In the genomic region with DNA sequence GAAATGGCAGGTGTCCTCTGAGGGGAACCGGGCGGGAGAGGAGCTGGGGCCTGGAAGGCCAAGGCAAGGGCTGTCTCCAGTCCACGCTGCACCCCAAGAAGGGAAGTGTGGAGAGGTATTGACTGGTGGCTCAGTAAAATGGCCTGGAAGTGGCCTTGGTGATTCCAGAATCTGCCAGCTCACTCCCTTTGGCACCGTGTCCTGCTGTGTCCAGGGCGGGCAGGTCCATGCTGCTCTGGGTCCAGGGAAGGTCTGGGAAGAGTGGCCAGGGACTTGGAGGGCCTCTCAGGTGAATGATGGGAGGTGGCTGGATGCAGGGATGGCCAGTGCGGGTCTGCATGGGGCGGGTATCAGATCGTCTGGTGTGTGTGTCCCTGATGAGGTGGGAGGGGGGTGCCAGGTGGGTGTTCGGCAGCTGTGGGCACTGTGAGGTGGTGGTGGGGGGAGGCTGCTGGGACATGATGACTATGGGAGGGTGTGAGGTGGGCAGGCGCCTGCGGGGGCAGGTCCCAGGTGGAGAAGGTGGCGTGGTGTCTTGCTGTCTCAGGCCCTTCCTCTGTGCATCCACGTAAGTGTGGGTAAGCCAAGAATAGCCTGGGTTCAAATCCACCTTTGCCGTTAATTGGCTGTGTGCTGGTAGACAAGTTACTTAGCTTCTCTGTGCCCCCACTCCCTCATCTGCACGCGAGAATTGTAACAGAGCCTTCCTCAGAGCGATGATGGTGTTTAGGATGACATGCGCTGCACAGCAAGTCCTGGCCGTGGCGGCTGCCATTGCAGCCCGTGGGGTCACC, we compare ENCODE assay signal across 23 cellular contexts. TPM values are rescaled to one million over a fixed set of nuclear protein-coding genes. Genes with fewer than 3 reads are reported as not detected.
A peak's percentile ranks its signal among the peaks of the same experiment; 100 is the strongest.
DNase-seq lines count a peak whose midpoint lies in the region; ATAC-seq and TF ChIP-seq lines count a peak whose summit lies in the region.
"Had no signal": no experiment of that assay in that cellular context is flagged by ENCODE, and none has a peak within 500 bp of the region (broad histone marks: within the 10 kb centered on the region; RNA-seq: fewer than 3 reads in every experiment).

No MANE protein-coding gene starts in this region.

- no peak overlapping the region for H3K27ac Mint-ChIP-seq in natural killer cell treated with Interleukin-12 subunit alpha and Interleukin-12 subunit beta and Interleukin-15 and Interleukin-18, amount 100 ng/mL, for 72 hours
- H3K27ac Mint-ChIP-seq in natural killer cell (no peak overlapping the region), nephron progenitor cell (peak overlapping the region; percentile 93)
- H3K27ac Mint-ChIP-seq in central memory CD8-positive, alpha-beta T cell (ENCODE audit: low read depth) = peak overlapping the region; percentile 57
- H3K27ac Mint-ChIP-seq: activated T-helper 17 cell treated with anti-CD3 and anti-CD28 coated beads, Interleukin-2, amount 50 U/mL, for 72 hours; memory B cell; stimulated activated naive B cell treated with anti-CD40 and anti-IgM and Interleukin-4, amounts not matched to agents 10 μg/mL and 1 μg/mL and 100 μg/mL, for 72 hours had no signal

- TF ChIP-seq CTCF in natural killer cell (IDR thresholded peaks at IDR 0.05) (no peak), nephron progenitor cell (IDR thresholded peaks at IDR 0.05) (no peak), brain microvascular endothelial cell (IDR thresholded peaks at IDR 0.05; ENCODE audit: low read depth, low read length, missing control alignments) (no peak)

- no peaks in the 10 kb centered on the region for H3K4me1 Mint-ChIP-seq in natural killer cell treated with Interleukin-12 subunit alpha and Interleukin-12 subunit beta and Interleukin-15 and Interleukin-18, amount 100 ng/mL, for 72 hours (ENCODE audit: low read depth in 2 of 2)
- H3K4me1 Mint-ChIP-seq in natural killer cell (no peaks in the 10 kb centered on the region), nephron progenitor cell (peaks cover 73% of the 10 kb centered on the region)
- H3K4me1 Mint-ChIP-seq in central memory CD8-positive, alpha-beta T cell = no peaks in the 10 kb centered on the region
- H3K4me1 Mint-ChIP-seq: activated T-helper 17 cell treated with anti-CD3 and anti-CD28 coated beads, Interleukin-2, amount 50 U/mL, for 72 hours had no signal

- H3K36me3 Mint-ChIP-seq in natural killer cell treated with Interleukin-12 subunit alpha and Interleukin-12 subunit beta and Interleukin-15 and Interleukin-18, amount 100 ng/mL, for 72 hours = no peaks in the 10 kb centered on the region
- no peaks in the 10 kb centered on the region for H3K36me3 Mint-ChIP-seq in natural killer cell
- H3K36me3 Mint-ChIP-seq in central memory CD8-positive, alpha-beta T cell (ENCODE audit: insufficient read depth) = no peaks in the 10 kb centered on the region
- H3K36me3 Mint-ChIP-seq in nephron progenitor cell (ENCODE audit: low read depth) = peaks cover 9% of the 10 kb centered on the region
- H3K36me3 Mint-ChIP-seq: stimulated activated naive B cell treated with anti-CD40 and anti-IgM and Interleukin-4, amounts not matched to agents 10 μg/mL and 1 μg/mL and 100 μg/mL, for 72 hours had no signal

- H3K27me3 ChIP-seq in brain microvascular endothelial cell (replicated peaks) = no peaks in the 10 kb centered on the region
- H3K27me3 ChIP-seq: thyroid gland had no signal

- H3K4me3 Mint-ChIP-seq in natural killer cell treated with Interleukin-12 subunit alpha and Interleukin-12 subunit beta and Interleukin-15 and Interleukin-18, amount 100 ng/mL, for 72 hours = no peak overlapping the region
- H3K4me3 Mint-ChIP-seq in natural killer cell (no peak overlapping the region), nephron progenitor cell (no peak overlapping the region)
- H3K4me3 Mint-ChIP-seq in central memory CD8-positive, alpha-beta T cell = no peak overlapping the region
- H3K4me3 Mint-ChIP-seq: activated T-helper 17 cell treated with anti-CD3 and anti-CD28 coated beads, Interleukin-2, amount 50 U/mL, for 72 hours; memory B cell; stimulated activated naive B cell treated with anti-CD40 and anti-IgM and Interleukin-4, amounts not matched to agents 10 μg/mL and 1 μg/mL and 100 μg/mL, for 72 hours had no signal

- H3K27me3 Mint-ChIP-seq in natural killer cell treated with Interleukin-12 subunit alpha and Interleukin-12 subunit beta and Interleukin-15 and Interleukin-18, amount 100 ng/mL, for 72 hours = no peaks in the 10 kb centered on the region
- H3K27me3 Mint-ChIP-seq in natural killer cell (ENCODE audit: low read depth in 2 of 2) (peaks cover 0 to 5% of the 10 kb centered on the region in 2 donors), nephron progenitor cell (ENCODE audit: low read depth, poor library complexity) (peaks cover 15% of the 10 kb centered on the region)
- no peaks in the 10 kb centered on the region for H3K27me3 Mint-ChIP-seq in central memory CD8-positive, alpha-beta T cell
- H3K27me3 Mint-ChIP-seq: activated T-helper 17 cell treated with anti-CD3 and anti-CD28 coated beads, Interleukin-2, amount 50 U/mL, for 72 hours had no signal

- H3K36me3 ChIP-seq in brain microvascular endothelial cell (replicated peaks) = no peaks in the 10 kb centered on the region
- H3K36me3 ChIP-seq: thyroid gland had no signal

- DNase-seq in natural killer cell treated with Interleukin-12 subunit alpha and Interleukin-12 subunit beta and Interleukin-15 and Interleukin-18, amount 100 ng/mL, for 72 hours (ENCODE audit: low spot score) = no peak
- no peak for DNase-seq in natural killer cell
- DNase-seq in central memory CD8-positive, alpha-beta T cell (ENCODE audit: low spot score in 2 of 2) = no peak
- no peak for DNase-seq in nephron progenitor cell
- DNase-seq in NCI-H2107 (lab: John Stamatoyannopoulos, UW) = no peak
- DNase-seq in brain microvascular endothelial cell = no peak
- DNase-seq: caudate nucleus; erythroblast; foreskin keratinocyte; H7; hippocampal formation; NCI-H1092 treated with DMSO at 0.1 percent for 48 hours; NCI-H2081 treated with DMSO at 0.1 percent for 48 hours; NCI-H524; RPMI8226; stimulated activated CD4-positive, alpha-beta T cell treated with anti-CD3 and anti-CD28 coated beads, Interleukin-1b, Interleukin-23, amount 100 ng/mL, for 48 hours; stimulated activated naive B cell treated with anti-CD40 and anti-IgM and Interleukin-4, amounts not matched to agents 10 μg/mL and 1 μg/mL and 100 μg/mL, for 72 hours; thyroid gland had no signal

- peak; percentile 6 to 31 for ATAC-seq in natural killer cell treated with Interleukin-12 subunit alpha and Interleukin-12 subunit beta and Interleukin-15 and Interleukin-18, amount 100 ng/mL, for 72 hours
- no peak for ATAC-seq in natural killer cell
- no peak for ATAC-seq in central memory CD8-positive, alpha-beta T cell (replicated peaks; ENCODE audit: extremely low read depth, poor library complexity, severe bottlenecking)
- no peak for ATAC-seq in GM21526 (IDR thresholded peaks at IDR 0.05; ENCODE audit: low FRiP score, unreplicated experiment)
- ATAC-seq: activated CD4-positive, CD25-positive, alpha-beta regulatory T cell treated with anti-CD3 and anti-CD28 coated beads, Interleukin-2, amount 50 U/mL, for 24 hours; activated T-helper 17 cell treated with anti-CD3 and anti-CD28 coated beads, Interleukin-2, amount 50 U/mL, for 72 hours; stimulated activated naive B cell treated with anti-CD40 and anti-IgM and Interleukin-4, amounts not matched to agents 10 μg/mL and 1 μg/mL and 100 μg/mL, for 72 hours had no signal

- no peaks in the 10 kb centered on the region for H3K9me3 Mint-ChIP-seq in natural killer cell treated with Interleukin-12 subunit alpha and Interleukin-12 subunit beta and Interleukin-15 and Interleukin-18, amount 100 ng/mL, for 72 hours
- H3K9me3 Mint-ChIP-seq in natural killer cell (no peaks in the 10 kb centered on the region), nephron progenitor cell (no peaks in the 10 kb centered on the region)
- H3K9me3 Mint-ChIP-seq in central memory CD8-positive, alpha-beta T cell = no peaks in the 10 kb centered on the region
- H3K9me3 Mint-ChIP-seq: activated T-helper 17 cell treated with anti-CD3 and anti-CD28 coated beads, Interleukin-2, amount 50 U/mL, for 72 hours; memory B cell; stimulated activated naive B cell treated with anti-CD40 and anti-IgM and Interleukin-4, amounts not matched to agents 10 μg/mL and 1 μg/mL and 100 μg/mL, for 72 hours had no signal

- in situ Hi-C loops in brain microvascular endothelial cell (cut with HindIII; ENCODE audit: low pct_ligation_motif_present, low sequenced_read_pairs) = no loop called here

- no peak overlapping the region for H3K4me3 ChIP-seq in brain microvascular endothelial cell (ENCODE audit: low read depth, low read length)
- H3K4me3 ChIP-seq: thyroid gland had no signal

- intact Hi-C loops in natural killer cell (cut with micrococcal nuclease) = no loop called here

- no peak overlapping the region for H3K27ac ChIP-seq in brain microvascular endothelial cell
- H3K27ac ChIP-seq: foreskin keratinocyte, parathyroid adenoma, thyroid gland had no signal

RNA-seq across cellular contexts. Expression of a gene that starts 17.7 kb away (rescaled TPM):
- total RNA-seq in natural killer cell treated with Interleukin-12 subunit alpha and Interleukin-12 subunit beta and Interleukin-15 and Interleukin-18, amount 100 ng/mL, for 72 hours = 1 to 10 TPM; 1.9 to 7.0 TPM
- total RNA-seq in natural killer cell = 10 to 100 TPM; 10.5 to 12.3 (median 10.6) TPM

Comparison
In these comparisons a context has a peak if more than half of its experiments do, and no peak if none do; other contexts are left out.
1. ATAC-seq: peak in natural killer cell treated with Interleukin-12 subunit alpha and Interleukin-12 subunit beta and Interleukin-15 and Interleukin-18, amount 100 ng/mL, for 72 hours (2 of 2); none in natural killer cell (0 of 3), central memory CD8-positive, alpha-beta T cell (single experiment) and GM21526 (single experiment).
2. H3K27ac Mint-ChIP-seq: peak in central memory CD8-positive, alpha-beta T cell (single experiment) and nephron progenitor cell (single experiment); none in natural killer cell treated with Interleukin-12 subunit alpha and Interleukin-12 subunit beta and Interleukin-15 and Interleukin-18, amount 100 ng/mL, for 72 hours (0 of 2) and natural killer cell (0 of 2).